In genomic region chr5:170681013-170681433, GRCh38 we compare ENCODE assay signal across 8 cellular contexts.
DNase-seq lines count a peak whose midpoint lies in the region; ATAC-seq lines count a peak whose summit lies in the region.

No MANE protein-coding gene starts in this region.

- intact Hi-C loops in sciatic nerve (cut with DNase I), result no loop called here

- DNase-seq in NCI-H82 (lab: John Stamatoyannopoulos, UW) (peak; percentile 6), NCI-H82 treated with DMSO at 0.1 percent for 48 hours (lab: John Stamatoyannopoulos, UW; ENCODE audit: unreplicated experiment) (no peak), UCSD-AML1 (lab: John Stamatoyannopoulos, UW; ENCODE audit: unreplicated experiment) (peak; percentile 59), germinal center (ENCODE audit: low spot score) (peak; percentile 20), sciatic nerve (ENCODE audit: low spot score) (no peak), NCI-H187 treated with DMSO at 0.1 percent for 48 hours (lab: John Stamatoyannopoulos, UW) (no peak)

- ATAC-seq in HG03097 (IDR thresholded peaks at IDR 0.05; ENCODE audit: low FRiP score, unreplicated experiment), result peak; percentile 73
- peak; percentile 67 for ATAC-seq in sciatic nerve
- no peak for ATAC-seq in HG03175 (IDR thresholded peaks at IDR 0.05; ENCODE audit: unreplicated experiment)

Comparison
In these comparisons a context has a peak if more than half of its experiments do, and no peak if none do; other contexts are left out.
1. DNase-seq: peak in NCI-H82 (single experiment), UCSD-AML1 (single experiment) and germinal center (single experiment); none in NCI-H82 treated with DMSO at 0.1 percent for 48 hours (single experiment), sciatic nerve (single experiment) and NCI-H187 treated with DMSO at 0.1 percent for 48 hours (single experiment).